In genomic region chr3:178960191-178960590, GRCh38 we compare ENCODE assay signal across 2 cellular contexts.
TF ChIP-seq lines count a peak whose summit lies in the region.

No MANE protein-coding gene starts in this region.

TF ChIP-seq in IMR-90, 13 proteins besides CTCF, POLR2A, EP300 and RAD21:
- TF ChIP-seq BHLHE40 (IDR thresholded peaks at IDR 0.05; ENCODE audit: low read depth, low read length) (peak; percentile 26; the same call in 1 of the 2 replicates), CEBPB (IDR thresholded peaks at IDR 0.05; ENCODE audit: low read depth, low read length) (no peak)

TF ChIP-seq in WTC11, 78 proteins besides CTCF, POLR2A, EP300 and RAD21:
- TF ChIP-seq ZMAT4 (CRISPR knock-in tag; IDR thresholded peaks at IDR 0.05) (no peak), ZNF219 (CRISPR knock-in tag; IDR thresholded peaks at IDR 0.05; ENCODE audit: borderline replicate concordance) (no peak), ZNF281 (CRISPR knock-in tag; IDR thresholded peaks at IDR 0.05) (no peak), ZBTB21 (CRISPR knock-in tag; IDR thresholded peaks at IDR 0.05; ENCODE audit: borderline replicate concordance) (no peak), MXD4 (CRISPR knock-in tag; IDR thresholded peaks at IDR 0.05; ENCODE audit: borderline replicate concordance) (no peak), HMGA2 (CRISPR knock-in tag; IDR thresholded peaks at IDR 0.05) (no peak), IRF2 (CRISPR knock-in tag; IDR thresholded peaks at IDR 0.05; ENCODE audit: borderline replicate concordance, low read depth) (no peak), ZNF121 (CRISPR knock-in tag; IDR thresholded peaks at IDR 0.05) (no peak), ZNF671 (CRISPR knock-in tag; IDR thresholded peaks at IDR 0.05) (no peak), SP1 (CRISPR knock-in tag; conservative IDR thresholded peaks at IDR 0.05) (no peak), SMAD4 (CRISPR knock-in tag; IDR thresholded peaks at IDR 0.05) (no peak), ZNF532 (CRISPR knock-in tag; IDR thresholded peaks at IDR 0.05; ENCODE audit: borderline replicate concordance) (no peak), ELF4 (CRISPR knock-in tag; IDR thresholded peaks at IDR 0.05; ENCODE audit: low read depth) (no peak)
- TF ChIP-seq, protein P1, sequence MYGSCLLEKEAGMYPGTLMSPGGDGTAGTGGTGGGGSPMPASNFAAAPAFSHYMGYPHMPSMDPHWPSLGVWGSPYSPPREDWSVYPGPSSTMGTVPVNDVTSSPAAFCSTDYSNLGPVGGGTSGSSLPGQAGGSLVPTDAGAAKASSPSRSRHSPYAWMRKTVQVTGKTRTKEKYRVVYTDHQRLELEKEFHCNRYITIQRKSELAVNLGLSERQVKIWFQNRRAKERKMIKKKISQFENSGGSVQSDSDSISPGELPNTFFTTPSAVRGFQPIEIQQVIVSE (CRISPR knock-in tag; IDR thresholded peaks at IDR 0.05; ENCODE audit: borderline replicate concordance), result no peak
- TF ChIP-seq, protein P2, sequence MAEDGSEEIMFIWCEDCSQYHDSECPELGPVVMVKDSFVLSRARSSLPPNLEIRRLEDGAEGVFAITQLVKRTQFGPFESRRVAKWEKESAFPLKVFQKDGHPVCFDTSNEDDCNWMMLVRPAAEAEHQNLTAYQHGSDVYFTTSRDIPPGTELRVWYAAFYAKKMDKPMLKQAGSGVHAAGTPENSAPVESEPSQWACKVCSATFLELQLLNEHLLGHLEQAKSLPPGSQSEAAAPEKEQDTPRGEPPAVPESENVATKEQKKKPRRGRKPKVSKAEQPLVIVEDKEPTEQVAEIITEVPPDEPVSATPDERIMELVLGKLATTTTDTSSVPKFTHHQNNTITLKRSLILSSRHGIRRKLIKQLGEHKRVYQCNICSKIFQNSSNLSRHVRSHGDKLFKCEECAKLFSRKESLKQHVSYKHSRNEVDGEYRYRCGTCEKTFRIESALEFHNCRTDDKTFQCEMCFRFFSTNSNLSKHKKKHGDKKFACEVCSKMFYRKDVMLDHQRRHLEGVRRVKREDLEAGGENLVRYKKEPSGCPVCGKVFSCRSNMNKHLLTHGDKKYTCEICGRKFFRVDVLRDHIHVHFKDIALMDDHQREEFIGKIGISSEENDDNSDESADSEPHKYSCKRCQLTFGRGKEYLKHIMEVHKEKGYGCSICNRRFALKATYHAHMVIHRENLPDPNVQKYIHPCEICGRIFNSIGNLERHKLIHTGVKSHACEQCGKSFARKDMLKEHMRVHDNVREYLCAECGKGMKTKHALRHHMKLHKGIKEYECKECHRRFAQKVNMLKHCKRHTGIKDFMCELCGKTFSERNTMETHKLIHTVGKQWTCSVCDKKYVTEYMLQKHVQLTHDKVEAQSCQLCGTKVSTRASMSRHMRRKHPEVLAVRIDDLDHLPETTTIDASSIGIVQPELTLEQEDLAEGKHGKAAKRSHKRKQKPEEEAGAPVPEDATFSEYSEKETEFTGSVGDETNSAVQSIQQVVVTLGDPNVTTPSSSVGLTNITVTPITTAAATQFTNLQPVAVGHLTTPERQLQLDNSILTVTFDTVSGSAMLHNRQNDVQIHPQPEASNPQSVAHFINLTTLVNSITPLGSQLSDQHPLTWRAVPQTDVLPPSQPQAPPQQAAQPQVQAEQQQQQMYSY (CRISPR knock-in tag; IDR thresholded peaks at IDR 0.05), result no peak
- TF ChIP-seq, protein P3, sequence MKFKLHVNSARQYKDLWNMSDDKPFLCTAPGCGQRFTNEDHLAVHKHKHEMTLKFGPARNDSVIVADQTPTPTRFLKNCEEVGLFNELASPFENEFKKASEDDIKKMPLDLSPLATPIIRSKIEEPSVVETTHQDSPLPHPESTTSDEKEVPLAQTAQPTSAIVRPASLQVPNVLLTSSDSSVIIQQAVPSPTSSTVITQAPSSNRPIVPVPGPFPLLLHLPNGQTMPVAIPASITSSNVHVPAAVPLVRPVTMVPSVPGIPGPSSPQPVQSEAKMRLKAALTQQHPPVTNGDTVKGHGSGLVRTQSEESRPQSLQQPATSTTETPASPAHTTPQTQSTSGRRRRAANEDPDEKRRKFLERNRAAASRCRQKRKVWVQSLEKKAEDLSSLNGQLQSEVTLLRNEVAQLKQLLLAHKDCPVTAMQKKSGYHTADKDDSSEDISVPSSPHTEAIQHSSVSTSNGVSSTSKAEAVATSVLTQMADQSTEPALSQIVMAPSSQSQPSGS (CRISPR knock-in tag; IDR thresholded peaks at IDR 0.05; ENCODE audit: borderline replicate concordance, low read depth), result no peak
